Comparison of ENCODE assay signal across 2 cellular contexts in genomic region chr19:40013991-40014390, GRCh38.
TF ChIP-seq lines count a peak whose summit lies in the region.

No MANE protein-coding gene starts in this region.

TF ChIP-seq in liver, 16 proteins besides CTCF, POLR2A, EP300 and RAD21:
- no peak for TF ChIP-seq TAF1 (conservative IDR thresholded peaks at IDR 0.05)
- no peak for TF ChIP-seq JUND (IDR thresholded peaks at IDR 0.05)
- no peak for TF ChIP-seq GABPA (IDR thresholded peaks at IDR 0.05 in 1 of 2, conservative IDR thresholded peaks at IDR 0.05 in 1 of 2)
- TF ChIP-seq EGR1 (IDR thresholded peaks at IDR 0.05; ENCODE audit: low read depth in 2 of 2), result no peak

TF ChIP-seq in K562, 482 proteins besides CTCF, POLR2A, EP300 and RAD21:
- TF ChIP-seq ZNF75A (CRISPR knock-in tag; IDR thresholded peaks at IDR 0.05) (0 out of 2 replicates have a peak, but pooled peaks have one; percentile 63), HNRNPUL1 (IDR thresholded peaks at IDR 0.05; ENCODE audit: low read length) (no peak)
